33 cellular contexts compared by ENCODE assay signal in the genomic region with DNA sequence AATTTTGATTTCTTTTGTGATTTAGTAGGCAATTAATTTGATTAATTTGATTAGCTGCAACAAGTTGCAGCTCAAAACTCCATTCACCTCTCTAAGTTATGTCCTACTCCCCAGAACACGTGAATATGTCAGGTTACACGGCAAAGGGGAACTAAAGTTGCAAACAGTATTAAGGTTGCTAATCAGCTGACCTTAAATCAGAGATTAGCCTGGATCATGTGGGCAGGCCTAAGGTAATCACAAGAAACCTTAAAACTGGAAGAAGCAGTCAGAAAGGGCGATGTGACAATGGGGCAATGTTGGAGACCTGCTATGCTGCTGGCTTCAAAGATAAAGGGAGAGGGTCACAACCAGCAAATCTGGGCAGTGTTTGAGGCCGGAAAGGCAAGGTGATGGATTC.
"Had no signal": no experiment of that assay in that cellular context is flagged by ENCODE, and none has a peak within 500 bp of the region (broad histone marks: within the 10 kb centered on the region; RNA-seq: fewer than 3 reads in every experiment).

No MANE protein-coding gene starts in this region.

- H3K36me3 ChIP-seq: gastrocnemius medialis, sigmoid colon, thoracic aorta, uterus, WERI-Rb-1 had no signal

- H3K27ac Mint-ChIP-seq: activated naive CD8-positive, alpha-beta T cell; naive thymus-derived CD8-positive, alpha-beta T cell; stimulated activated effector memory CD8-positive, alpha-beta T cell treated with anti-CD3 and anti-CD28 coated beads, Interleukin-12 subunit alpha, Interleukin-12 subunit beta, amount 100 ng/mL, for 72 hours; stimulated activated naive CD8-positive, alpha-beta T cell treated with anti-CD3 and anti-CD28 coated beads, Interleukin-15, Interleukin-2, amounts not matched to agents 100 ng/mL and 50 ng/mL, for 24 hours; T-helper 17 cell; type B pancreatic cell had no signal

- H3K4me3 ChIP-seq: dorsolateral prefrontal cortex, gastrocnemius medialis, sigmoid colon, thoracic aorta, uterus had no signal

- H3K4me1 ChIP-seq: gastrocnemius medialis, sigmoid colon, uterus had no signal

- FAIRE-seq: bronchial epithelial cell, colon, keratinocyte had no signal

- DNase-seq: activated CD4-positive, alpha-beta T cell treated with anti-CD3 and anti-CD28 coated beads for 48 hours; activated CD4-positive, alpha-beta T cell treated with anti-CD3 and anti-CD28 coated beads, Interleukin-2, amount 50 U/mL, for 48 hours; activated CD8-positive, alpha-beta memory T cell treated with anti-CD3 and anti-CD28 coated beads for 24 hours; activated effector memory CD4-positive, alpha-beta T cell treated with Interleukin-2 at 50 U/mL for 16 hours; activated naive CD4-positive, alpha-beta T cell treated with Interleukin-2 at 50 U/mL for 16 hours; anterior cingulate cortex; dorsolateral prefrontal cortex; effector memory CD4-positive, alpha-beta T cell; gastrocnemius medialis; head of caudate nucleus; hippocampal formation; left cardiac atrium; left ventricle myocardium superior; mammary epithelial cell; midbrain; naive thymus-derived CD8-positive, alpha-beta T cell; sigmoid colon; small intestine; stimulated activated CD4-positive, alpha-beta T cell treated with anti-CD3 and anti-CD28 coated beads, Interleukin-4, amount 100 ng/mL, for 24 hours; T-helper 17 cell; T1000; uterus; WERI-Rb-1 had no signal

- H3K27ac ChIP-seq: dorsolateral prefrontal cortex, gastrocnemius medialis, sigmoid colon, thoracic aorta, uterus, WERI-Rb-1 had no signal

- H3K27me3 Mint-ChIP-seq: central memory CD8-positive, alpha-beta T cell; stimulated activated naive CD8-positive, alpha-beta T cell treated with anti-CD3 and anti-CD28 coated beads, Interleukin-15, Interleukin-2, amounts not matched to agents 100 ng/mL and 50 ng/mL, for 24 hours; type B pancreatic cell had no signal

- H3K9me3 ChIP-seq: gastrocnemius medialis, sigmoid colon, thoracic aorta, uterus had no signal

- H3K4me1 Mint-ChIP-seq: central memory CD8-positive, alpha-beta T cell; naive thymus-derived CD8-positive, alpha-beta T cell; stimulated activated effector memory CD8-positive, alpha-beta T cell treated with anti-CD3 and anti-CD28 coated beads, Interleukin-12 subunit alpha, Interleukin-12 subunit beta, amount 100 ng/mL, for 72 hours had no signal

- H3K27me3 ChIP-seq: dorsolateral prefrontal cortex, gastrocnemius medialis, sigmoid colon, uterus had no signal

- H3K9me3 Mint-ChIP-seq: central memory CD8-positive, alpha-beta T cell; naive thymus-derived CD8-positive, alpha-beta T cell; stimulated activated effector memory CD8-positive, alpha-beta T cell treated with anti-CD3 and anti-CD28 coated beads, Interleukin-12 subunit alpha, Interleukin-12 subunit beta, amount 100 ng/mL, for 72 hours; stimulated activated naive CD8-positive, alpha-beta T cell treated with anti-CD3 and anti-CD28 coated beads, Interleukin-15, Interleukin-2, amounts not matched to agents 100 ng/mL and 50 ng/mL, for 24 hours had no signal

- ATAC-seq: activated CD4-positive, CD25-positive, alpha-beta regulatory T cell treated with anti-CD3 and anti-CD28 coated beads, Interleukin-2, amount 50 U/mL, for 24 hours; gastrocnemius medialis; left cardiac atrium; left ventricle myocardium superior; naive thymus-derived CD8-positive, alpha-beta T cell; stimulated activated effector memory CD8-positive, alpha-beta T cell treated with anti-CD3 and anti-CD28 coated beads, Interleukin-12 subunit alpha, Interleukin-12 subunit beta, amount 100 ng/mL, for 72 hours; T-helper 17 cell had no signal

- H3K36me3 Mint-ChIP-seq: activated naive CD8-positive, alpha-beta T cell; naive thymus-derived CD8-positive, alpha-beta T cell; stimulated activated effector memory CD8-positive, alpha-beta T cell treated with anti-CD3 and anti-CD28 coated beads, Interleukin-12 subunit alpha, Interleukin-12 subunit beta, amount 100 ng/mL, for 72 hours; type B pancreatic cell had no signal

- H3K4me3 Mint-ChIP-seq: activated naive CD8-positive, alpha-beta T cell; central memory CD8-positive, alpha-beta T cell; naive thymus-derived CD8-positive, alpha-beta T cell; stimulated activated effector memory CD8-positive, alpha-beta T cell treated with anti-CD3 and anti-CD28 coated beads, Interleukin-12 subunit alpha, Interleukin-12 subunit beta, amount 100 ng/mL, for 72 hours; stimulated activated naive CD8-positive, alpha-beta T cell treated with anti-CD3 and anti-CD28 coated beads, Interleukin-15, Interleukin-2, amounts not matched to agents 100 ng/mL and 50 ng/mL, for 24 hours; T-helper 17 cell; type B pancreatic cell had no signal
